19 cellular contexts compared by ENCODE assay signal in genomic region chr1:1536938-1537546, GRCh38. TPM values are rescaled to one million over a fixed set of nuclear protein-coding genes. Genes with fewer than 3 reads are reported as not detected.
DNase-seq lines count a peak whose midpoint lies in the region; ATAC-seq, FAIRE-seq and TF ChIP-seq lines count a peak whose summit lies in the region.
"Had no signal": no experiment of that assay in that cellular context is flagged by ENCODE, and none has a peak within 500 bp of the region (broad histone marks: within the 10 kb centered on the region; RNA-seq: fewer than 3 reads in every experiment).

No MANE protein-coding gene starts in this region.

- H2AFZ ChIP-seq in H1 (ENCODE audit: low read length), result no peak overlapping the region

- H3K18ac ChIP-seq in H1 (ENCODE audit: extremely low read depth, low read length), result no peak overlapping the region

- H3K9ac ChIP-seq in H1 (replicated peaks in 1 of 4; ENCODE audit: extremely low read depth in 1 of 4, low read depth in 3 of 4, low read length in 3 of 4), result no peak overlapping the region
- H3K9ac ChIP-seq: BLaER1, SK-N-SH had no signal

- no peak for ATAC-seq in GM18520 (IDR thresholded peaks at IDR 0.05; ENCODE audit: unreplicated experiment)

- H4K5ac ChIP-seq in H1 (ENCODE audit: insufficient read length, low read depth, low read length), result no peak overlapping the region

- H3K23me2 ChIP-seq in H1 (ENCODE audit: low read depth, low read length), result peaks cover 10% of the 10 kb centered on the region; the same call in 1 of the 2 replicates

- no peak for FAIRE-seq in H1 (lab: Jason Lieb, UNC)
- FAIRE-seq: G401.6, RCC 7860 had no signal

- whole genome bisulfite sequencing in H1 (ENCODE audit: extremely low coverage in 1 of 2, insufficient coverage in 1 of 2, insufficient read length in 1 of 2, insufficient replicate concordance in 2 of 2, low coverage in 1 of 2, low lambda C conversion rate in 2 of 2, missing lambda C conversion rate in 1 of 2), 2 experiments, result 87% methylated on average over 15 of the region's 15 CpGs; no CpG with 5 or more reads in 1 of the 2 experiments
- 69 to 80% methylated on average over 1 to 3 of the region's 15 CpGs for WGBS in esophagus squamous epithelium, 2 donors

- no peak overlapping the region for H2AK5ac ChIP-seq in H1 (ENCODE audit: low read depth, low read length)

- intact Hi-C loops in esophagus squamous epithelium (cut with DNase I), result no loop called here

- H3K4me3 Mint-ChIP-seq in nephron progenitor cell (no peak overlapping the region), type B pancreatic cell (no peak overlapping the region)

- H3K79me2 ChIP-seq in H1 (ENCODE audit: control insufficient read depth in 1 of 2, insufficient read depth in 2 of 2, low read length in 2 of 2), result peaks cover 0 to 5% of the 10 kb centered on the region in 2 experiments; a peak in 1 of 4 replicates

- H3K9me3 Mint-ChIP-seq in nephron progenitor cell (peaks cover 3% of the 10 kb centered on the region), type B pancreatic cell (peaks cover 2% of the 10 kb centered on the region)

- peaks cover 5 to 17% of the 10 kb centered on the region in 2 experiments for H4K20me1 ChIP-seq in H1 (replicated peaks in 1 of 2; ENCODE audit: control insufficient read depth in 1 of 2, insufficient read depth in 2 of 2, low read length in 2 of 2)

- no peak overlapping the region for H3K14ac ChIP-seq in H1 (ENCODE audit: insufficient read length)

- H3K27me3 ChIP-seq in H1 (replicated peaks in 1 of 4; ENCODE audit: control insufficient read depth in 3 of 4, extremely low read depth in 1 of 4, insufficient read depth in 3 of 4, low read length in 3 of 4) (no peaks in the 10 kb centered on the region), esophagus squamous epithelium (peaks cover 0 to 12% (median 0%) of the 10 kb centered on the region in 4 donors)

- H3K56ac ChIP-seq in H1 (replicated peaks; ENCODE audit: insufficient read length, low read depth, low read length), result no peak overlapping the region

- no peak overlapping the region for H3K4me3 ChIP-seq in H1 (ENCODE audit: extremely low read depth in 1 of 4, insufficient read depth in 2 of 4, low read depth in 3 of 4, low read length in 4 of 4)
- H3K4me3 ChIP-seq in esophagus squamous epithelium, result no peak overlapping the region
- H3K4me3 ChIP-seq: BLaER1 had no signal

- H3K27me3 Mint-ChIP-seq in nephron progenitor cell (ENCODE audit: low read depth, poor library complexity) (no peaks in the 10 kb centered on the region), type B pancreatic cell (no peaks in the 10 kb centered on the region)

- no peak overlapping the region for H2BK12ac ChIP-seq in H1 (ENCODE audit: low read depth, low read length)

- no peak for TF ChIP-seq RAD21 in H1 (IDR thresholded peaks at IDR 0.05 in 1 of 2, conservative IDR thresholded peaks at IDR 0.05 in 1 of 2; ENCODE audit: low read depth in 2 of 2, low read length in 2 of 2)

- H3K4me2 ChIP-seq in H1 (ENCODE audit: insufficient read depth in 1 of 2, low read depth in 2 of 2, low read length in 2 of 2), result no peak overlapping the region; a peak in 1 of 4 replicates
- H3K4me2 ChIP-seq: BLaER1, SK-N-SH had no signal

- POLR2A ChIA-PET in H1 (lab: Charles Lee; ENCODE audit: partially characterized antibody), result interaction anchor here (1.1 to 2.0 kb wide), 8 partner anchors 11 to 91 kb away, joined by 4 to 8 read pairs (median 5); no protein-coding TSS in a partner anchor

- no peak for TF ChIP-seq EP300 in H1 (IDR thresholded peaks at IDR 0.05; ENCODE audit: borderline replicate concordance in 1 of 2, low read depth in 2 of 2, low read length in 2 of 2)

- H3K4ac ChIP-seq in H1 (replicated peaks; ENCODE audit: insufficient read length, low read depth, low read length), result no peak overlapping the region

- peak overlapping the region; percentile 29 for H3K27ac Mint-ChIP-seq in nephron progenitor cell
- no peak overlapping the region for H3K27ac Mint-ChIP-seq in type B pancreatic cell
- H3K27ac Mint-ChIP-seq: IgD-negative memory B cell had no signal

- peak; percentile 50 for DNase-seq in activated CD8-positive, alpha-beta memory T cell treated with anti-CD3 and anti-CD28 coated beads, Interleukin-2, amount 50 U/mL, for 48 hours
- no peak for DNase-seq in activated CD8-positive, alpha-beta memory T cell treated with anti-CD3 and anti-CD28 coated beads, Interleukin-2, amount 50 U/mL, for 4 hours
- no peak for DNase-seq in H1 (ENCODE audit: low read depth in 1 of 2, low spot score in 2 of 2)
- no peak for DNase-seq in nephron progenitor cell
- DNase-seq in esophagus squamous epithelium (lab: John Stamatoyannopoulos, UW), result no peak
- no peak for DNase-seq in HPDE6-E6E7 (ENCODE audit: extremely low spot score)
- no peak for DNase-seq in type B pancreatic cell (ENCODE audit: extremely low spot score, unreplicated experiment)
- DNase-seq: 8988T, DND-41, GOT3, NCI-H187 treated with DMSO at 0.1 percent for 48 hours, NCI-H69, Right ventricle myocardium superior, SK-N-SH had no signal

- H2BK20ac ChIP-seq in H1 (ENCODE audit: low read length), result no peak overlapping the region

- H2BK15ac ChIP-seq in H1 (ENCODE audit: low read length), result no peak overlapping the region

- no peak overlapping the region for H2BK120ac ChIP-seq in H1 (replicated peaks; ENCODE audit: low read depth, low read length)

- H3K9me3 ChIP-seq in H1 (ENCODE audit: insufficient read depth in 2 of 2, low read depth in 1 of 2, low read length in 1 of 2) (no peaks in the 10 kb centered on the region), esophagus squamous epithelium (peaks cover 0 to under 1% (median under 1%) of the 10 kb centered on the region in 3 donors)
- H3K9me3 ChIP-seq: SK-N-SH had no signal

- H3K27ac ChIP-seq in H1 (ENCODE audit: low read depth, low read length), result no peak overlapping the region; the same call in 1 of the 2 replicates
- no peak overlapping the region for H3K27ac ChIP-seq in esophagus squamous epithelium
- H3K27ac ChIP-seq: BLaER1 had no signal

- H3K79me1 ChIP-seq in H1 (ENCODE audit: low read depth, low read length), result peaks cover 7% of the 10 kb centered on the region

- no peak overlapping the region for H4K8ac ChIP-seq in H1 (ENCODE audit: extremely low read depth, insufficient read depth, low read length)

- H3K36me3 ChIP-seq in H1 (ENCODE audit: control insufficient read depth in 2 of 4, insufficient read depth in 4 of 4, low read length in 3 of 4) (peaks cover 2 to 14% (median 5%) of the 10 kb centered on the region in 4 experiments; a peak in 4 of 8 replicates), esophagus squamous epithelium (peaks cover 4 to 43% (median 9%) of the 10 kb centered on the region in 3 donors)

- TF ChIP-seq CTCF in H1 (IDR thresholded peaks at IDR 0.05; ENCODE audit: control extremely low read depth in 1 of 3, insufficient read depth in 1 of 3, low read depth in 1 of 3, low read length in 3 of 3) (no peak), nephron progenitor cell (IDR thresholded peaks at IDR 0.05) (no peak), esophagus squamous epithelium (IDR thresholded peaks at IDR 0.05) (no peak), type B pancreatic cell (conservative IDR thresholded peaks at IDR 0.05) (no peak)

- H2BK5ac ChIP-seq in H1 (ENCODE audit: low read depth, low read length), result peak overlapping the region; percentile 58

- H3K4me1 ChIP-seq in H1 (replicated peaks in 1 of 4; ENCODE audit: control insufficient read depth in 3 of 4, insufficient read depth in 4 of 4, low read length in 3 of 4) (peaks cover 0 to 9% (median 3%) of the 10 kb centered on the region in 4 experiments; a peak in 3 of 7 replicates), esophagus squamous epithelium (peaks cover 14 to 40% (median 17%) of the 10 kb centered on the region in 3 donors)

- no peak overlapping the region for H4K91ac ChIP-seq in H1 (replicated peaks; ENCODE audit: insufficient read length, low read length)

- TF ChIP-seq POLR2A in H1 (IDR thresholded peaks at IDR 0.05; ENCODE audit: control extremely low read depth in 1 of 2, low read depth in 2 of 2, low read length in 2 of 2) (no peak), esophagus squamous epithelium (IDR thresholded peaks at IDR 0.05) (no peak)

- H3K4me1 Mint-ChIP-seq in nephron progenitor cell (peaks cover 11% of the 10 kb centered on the region), type B pancreatic cell (ENCODE audit: unreplicated experiment) (no peaks in the 10 kb centered on the region)

- CTCF ChIA-PET in H1 (lab: Charles Lee; ENCODE audit: partially characterized antibody), result interaction anchor here (0.7 to 1.0 kb wide), 4 partner anchors 32 to 165 kb away, joined by 3 to 4 read pairs (median 3); no protein-coding TSS in a partner anchor

- H3K23ac ChIP-seq in H1 (ENCODE audit: insufficient read length), result no peak overlapping the region

- peaks cover 16% of the 10 kb centered on the region for H3K36me3 Mint-ChIP-seq in nephron progenitor cell (ENCODE audit: low read depth)
- H3K36me3 Mint-ChIP-seq in type B pancreatic cell, result peaks cover 3% of the 10 kb centered on the region

RNA-seq across cellular contexts. Expression of gene TMEM240, which starts 3.4 kb away (rescaled TPM):
- 3.6 and 6.6 TPM in 2 replicates for total RNA-seq in H1 (2021; fragmentation: NEBNext Ultra II Directional; extraction: Animal tissue kit (Norgen Biotek cat#: 25700))
- 5.7 and 7.6 TPM in 2 replicates for polyA plus RNA-seq in H1 (2011; rRNA removed)
- 4.6 TPM for polyA plus RNA-seq in H1 (2011; cell fraction: cytosol; rRNA removed)
- polyA plus RNA-seq in H1 (2011; cell fraction: nucleus; rRNA removed), result 20.3 TPM
- polyA plus RNA-seq in H1 (2012, experiment 1 of 2), result 3.9 to 8.7 TPM (median 7.5 TPM) in 4 replicates
- polyA plus RNA-seq in H1 (2012, experiment 2 of 2), result 3.6 TPM
- 3.3 TPM for polyA plus RNA-seq in H1 (2013, experiment 1 of 2)
- polyA plus RNA-seq in H1 (2013, experiment 2 of 2), result 2.3 TPM
- 0.57 and 1.1 TPM in 2 replicates for polyA minus RNA-seq in H1 (2011; rRNA and poly(A)+ RNA removed)
- polyA minus RNA-seq in H1 (2011; cell fraction: cytosol; rRNA and poly(A)+ RNA removed), result not detected
- polyA minus RNA-seq in H1 (2011; cell fraction: nucleus; rRNA and poly(A)+ RNA removed), result 2.5 TPM
- total RNA-seq in esophagus squamous epithelium (1 to 10 TPM in 1 of 4 donors, not detected in 3; 2.7 TPM), type B pancreatic cell (ENCODE audit: low replicate concordance) (3.1 and 10.3 TPM in 2 replicates)
- polyA plus RNA-seq: IgD-negative memory B cell had no signal

RNA-seq across cellular contexts. Expression of gene ATAD3A, which starts 25.1 kb away (rescaled TPM):
- 63.7 and 64.7 TPM in 2 replicates for total RNA-seq in H1 (2021; fragmentation: NEBNext Ultra II Directional; extraction: Animal tissue kit (Norgen Biotek cat#: 25700))
- 28.3 and 46.7 TPM in 2 replicates for polyA plus RNA-seq in H1 (2011; rRNA removed)
- 44.7 TPM for polyA plus RNA-seq in H1 (2011; cell fraction: cytosol; rRNA removed)
- polyA plus RNA-seq in H1 (2011; cell fraction: nucleus; rRNA removed), result 62.6 TPM
- 32.8 to 59.1 TPM (median 55.6 TPM) in 4 replicates for polyA plus RNA-seq in H1 (2012, experiment 1 of 2)
- polyA plus RNA-seq in H1 (2012, experiment 2 of 2), result 37.3 TPM
- 32.6 TPM for polyA plus RNA-seq in H1 (2013, experiment 1 of 2)
- polyA plus RNA-seq in H1 (2013, experiment 2 of 2), result 31.7 TPM
- 16.2 and 18.2 TPM in 2 replicates for polyA minus RNA-seq in H1 (2011; rRNA and poly(A)+ RNA removed)
- 33.1 TPM for polyA minus RNA-seq in H1 (2011; cell fraction: cytosol; rRNA and poly(A)+ RNA removed)
- polyA minus RNA-seq in H1 (2011; cell fraction: nucleus; rRNA and poly(A)+ RNA removed), result 21.4 TPM
- total RNA-seq in esophagus squamous epithelium (10 to 100 TPM; 27.0 to 53.8 (median 32.6) TPM), type B pancreatic cell (ENCODE audit: low replicate concordance) (37.8 and 39.8 TPM in 2 replicates)

RNA-seq across cellular contexts. Expression of gene SSU72, which starts 37.6 kb away (rescaled TPM):
- total RNA-seq in H1 (2021; fragmentation: NEBNext Ultra II Directional; extraction: Animal tissue kit (Norgen Biotek cat#: 25700)), result 165 and 170 TPM in 2 replicates
- polyA plus RNA-seq in H1 (2011; rRNA removed), result 110 and 116 TPM in 2 replicates
- 122 TPM for polyA plus RNA-seq in H1 (2011; cell fraction: cytosol; rRNA removed)
- 110 TPM for polyA plus RNA-seq in H1 (2011; cell fraction: nucleus; rRNA removed)
- polyA plus RNA-seq in H1 (2012, experiment 1 of 2), result 156 to 180 TPM (median 158 TPM) in 4 replicates
- polyA plus RNA-seq in H1 (2012, experiment 2 of 2), result 198 TPM
- 143 TPM for polyA plus RNA-seq in H1 (2013, experiment 1 of 2)
- 148 TPM for polyA plus RNA-seq in H1 (2013, experiment 2 of 2)
- 59.2 and 65.6 TPM in 2 replicates for polyA minus RNA-seq in H1 (2011; rRNA and poly(A)+ RNA removed)
- 91.6 TPM for polyA minus RNA-seq in H1 (2011; cell fraction: cytosol; rRNA and poly(A)+ RNA removed)
- polyA minus RNA-seq in H1 (2011; cell fraction: nucleus; rRNA and poly(A)+ RNA removed), result 66.4 TPM
- total RNA-seq in esophagus squamous epithelium, result 100 to 1,000 TPM in 3 of 4 donors, 10 to 100 TPM in 1; 98.4 to 125 (median 124) TPM
- total RNA-seq in type B pancreatic cell (ENCODE audit: low replicate concordance), result 117 and 126 TPM in 2 replicates
